ENCODE assay signal across 17 cellular contexts in the genomic region with DNA sequence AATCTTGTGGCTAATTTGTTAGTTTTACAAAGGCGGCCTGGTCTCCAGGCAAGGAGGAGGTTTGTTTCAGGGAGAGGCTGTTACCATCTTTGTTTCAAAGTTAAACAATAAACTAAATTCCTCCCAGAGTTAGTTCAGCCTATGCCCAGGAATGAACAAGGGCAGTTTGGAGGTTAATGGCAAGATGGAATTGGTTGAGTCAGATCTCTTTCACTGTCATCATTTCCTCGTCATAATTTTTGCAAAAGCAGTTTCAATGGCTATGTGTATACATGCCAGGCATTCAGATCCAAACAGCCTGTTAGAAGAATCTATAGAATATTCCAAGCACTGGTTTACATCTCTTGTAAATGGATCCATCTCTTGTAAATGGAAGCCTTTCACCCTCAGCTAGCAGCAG.
DNase-seq lines count a peak whose midpoint lies in the region; ATAC-seq and TF ChIP-seq lines count a peak whose summit lies in the region.
"Had no signal": no experiment of that assay in that cellular context is flagged by ENCODE, and none has a peak within 500 bp of the region (broad histone marks: within the 10 kb centered on the region; RNA-seq: fewer than 3 reads in every experiment).

No MANE protein-coding gene starts in this region.

- TF ChIP-seq CTCF in AG04450 (IDR thresholded peaks at IDR 0.05; ENCODE audit: low read depth, low read length), result no peak
- TF ChIP-seq CTCF in IMR-90 (conservative IDR thresholded peaks at IDR 0.05; ENCODE audit: low read depth, low read length), result no peak
- no peak for TF ChIP-seq CTCF in osteoblast (IDR thresholded peaks at IDR 0.05; ENCODE audit: extremely low read depth, low read depth, low read length)

- peak overlapping the region; percentile 77; the same call in 1 of the 2 replicates for H3K23ac ChIP-seq in IMR-90 (ENCODE audit: low read depth, low read length)

- in situ Hi-C loops in IMR-90 (cut with MboI; ENCODE audit: low sequenced_read_pairs), result no loop called here

- no peaks in the 10 kb centered on the region for H3K27me3 ChIP-seq in AG04450 (ENCODE audit: control insufficient read depth, insufficient read depth, low read length)
- H3K27me3 ChIP-seq in IMR-90 (ENCODE audit: control insufficient read depth, insufficient read depth, low read length), result no peaks in the 10 kb centered on the region
- H3K27me3 ChIP-seq in osteoblast (ENCODE audit: insufficient read depth, low read length), result no peaks in the 10 kb centered on the region

- intact Hi-C loops in IMR-90 (cut with micrococcal nuclease), result loop anchor here (2.0 kb wide), 1 partner anchor 38 kb away; no protein-coding TSS in a partner anchor
- intact Hi-C loops in activated CD4-positive, alpha-beta memory T cell treated with anti-CD3 and anti-CD28 coated beads for 36 hours (cut with micrococcal nuclease), result loop anchor here (5.0 kb wide), 1 partner anchor 67 kb away; a partner anchor contains a TSS

- CTCF ChIA-PET in AG04450 (lab: Charles Lee) (no interaction called here), IMR-90 (lab: Yijun Ruan, JAX) (interaction anchor here (0.7 kb wide), 1 partner anchor 170 kb away, joined by 3 read pairs; no protein-coding TSS in a partner anchor)
- CTCF ChIA-PET in activated CD4-positive, alpha-beta memory T cell treated with anti-CD3 and anti-CD28 coated beads for 36 hours (lab: Charles Lee), result no interaction called here

- peaks cover 8% of the 10 kb centered on the region for H3K4me1 ChIP-seq in IMR-90 (ENCODE audit: control insufficient read depth, insufficient read depth, low read length)
- H3K4me1 ChIP-seq in osteoblast (ENCODE audit: insufficient read depth, low read length), result peaks cover 15% of the 10 kb centered on the region

- H2AK9ac ChIP-seq in IMR-90 (replicated peaks; ENCODE audit: low read depth, low read length, poor library complexity), result no peak overlapping the region

- no peaks in the 10 kb centered on the region for H3K79me2 ChIP-seq in osteoblast (ENCODE audit: insufficient read depth, low read length)

- no peak overlapping the region; the same call in 2 of the 3 replicates for H2BK15ac ChIP-seq in IMR-90 (ENCODE audit: low read depth, low read length)

- peak overlapping the region; percentile 34; the same call in 1 of the 2 replicates for H3K18ac ChIP-seq in IMR-90 (ENCODE audit: low read depth, low read length)

- TF ChIP-seq POLR2A in IMR-90 (IDR thresholded peaks at IDR 0.05; ENCODE audit: low read depth, low read length), result no peak

- H3K4me3 ChIP-seq in AG04450 (ENCODE audit: low read depth, low read length) (no peak overlapping the region), IMR-90 (ENCODE audit: insufficient read depth, low read depth, low read length) (no peak overlapping the region), osteoblast (ENCODE audit: insufficient read depth, low read length) (no peak overlapping the region)
- H3K4me3 ChIP-seq: PC-9 had no signal

- H2AK5ac ChIP-seq in IMR-90 (ENCODE audit: low read depth, low read length), result no peak overlapping the region

- H4K8ac ChIP-seq in IMR-90 (ENCODE audit: low read depth in 2 of 2, low read length in 2 of 2), result peak overlapping the region in 1 of 2 experiments; percentile 49; a peak in 2 of 4 replicates

- H3K4me2 ChIP-seq in IMR-90 (ENCODE audit: low read depth, low read length) (no peak overlapping the region; the same call in 1 of the 2 replicates), osteoblast (ENCODE audit: insufficient read depth, low read length) (no peak overlapping the region)
- H3K4me2 ChIP-seq: PC-9 had no signal

- H3K9me3 ChIP-seq in AG04450 (ENCODE audit: control insufficient read depth, insufficient read depth, low read length), result no peaks in the 10 kb centered on the region; the same call in 1 of the 2 replicates
- no peaks in the 10 kb centered on the region for H3K9me3 ChIP-seq in IMR-90 (ENCODE audit: control insufficient read depth, insufficient read depth, low read length)
- H3K9me3 ChIP-seq in osteoblast (ENCODE audit: low read depth, low read length), result no peaks in the 10 kb centered on the region

- H3K56ac ChIP-seq in IMR-90 (ENCODE audit: extremely low read depth, insufficient read depth, low read length), result no peak overlapping the region

- H3K36me3 ChIP-seq in IMR-90 (ENCODE audit: control insufficient read depth, insufficient read depth, low read length), result peaks cover 35% of the 10 kb centered on the region
- peaks cover 25% of the 10 kb centered on the region for H3K36me3 ChIP-seq in osteoblast (ENCODE audit: insufficient read depth, low read length)

- no peak overlapping the region for H3K9ac ChIP-seq in IMR-90 (ENCODE audit: low read depth, low read length)
- H3K9ac ChIP-seq: KMS-11 had no signal

- peaks cover 12% of the 10 kb centered on the region for H3K9me1 ChIP-seq in IMR-90 (ENCODE audit: insufficient read depth, low read length)

- DNase-seq in AG04450 (ENCODE audit: low read depth, low spot score) (no peak), IMR-90 (peak; percentile 89), fibroblast of peridontal ligament (ENCODE audit: extremely low read depth) (peak; percentile 71), osteoblast (ENCODE audit: insufficient read length, low spot score, missing footprints) (no peak)
- no peak for DNase-seq in activated CD4-positive, alpha-beta memory T cell treated with anti-CD3 and anti-CD28 coated beads for 36 hours
- DNase-seq: DMS 273 treated with DMSO at 0.1 percent for 48 hours, GOT3, NCI-H1092, NCI-H146, NCI-H2081 treated with DMSO at 0.1 percent for 48 hours, NCI-H510A treated with DMSO at 0.1 percent for 48 hours, PC-9 had no signal

- peak overlapping the region; percentile 84 for H2BK120ac ChIP-seq in IMR-90 (ENCODE audit: low read depth, low read length)

- H2AFZ ChIP-seq in IMR-90 (replicated peaks; ENCODE audit: low read length, poor library complexity) (no peak overlapping the region), osteoblast (ENCODE audit: low read length) (no peak overlapping the region)
- H2AFZ ChIP-seq: PC-9 had no signal

- H3K14ac ChIP-seq in IMR-90 (replicated peaks; ENCODE audit: low read depth, low read length), result peak overlapping the region; percentile 71; the same call in 1 of the 2 replicates

- no peak overlapping the region for H3K4me3 Mint-ChIP-seq in activated CD4-positive, alpha-beta memory T cell treated with anti-CD3 and anti-CD28 coated beads for 36 hours
- no peak overlapping the region for H3K4me3 Mint-ChIP-seq in activated T-helper 17 cell treated with anti-CD3 and anti-CD28 coated beads, Interleukin-2, amount 50 U/mL, for 72 hours

- H3K79me1 ChIP-seq in IMR-90 (ENCODE audit: low read depth in 1 of 2, low read length in 2 of 2), result peaks cover 0 to 33% of the 10 kb centered on the region in 2 experiments; a peak in 3 of 4 replicates

- peaks cover 37% of the 10 kb centered on the region for H3K4me1 Mint-ChIP-seq in activated CD4-positive, alpha-beta memory T cell treated with anti-CD3 and anti-CD28 coated beads for 36 hours (ENCODE audit: low read depth)
- peaks cover 20% of the 10 kb centered on the region for H3K4me1 Mint-ChIP-seq in activated T-helper 17 cell treated with anti-CD3 and anti-CD28 coated beads, Interleukin-2, amount 50 U/mL, for 72 hours

- POLR2A ChIA-PET in AG04450 (lab: Yijun Ruan, JAX) (no interaction called here), IMR-90 (lab: Charles Lee; ENCODE audit: unreplicated experiment) (no interaction called here)
- POLR2A ChIA-PET in activated CD4-positive, alpha-beta memory T cell treated with anti-CD3 and anti-CD28 coated beads for 36 hours (lab: Charles Lee), result no interaction called here

- H3K27ac ChIP-seq in AG04450 (ENCODE audit: low read depth, low read length) (peak overlapping the region; percentile 75), IMR-90 (ENCODE audit: insufficient read depth, low read length) (peak overlapping the region; percentile 83; the same call in 1 of the 2 replicates), osteoblast (ENCODE audit: low read depth, low read length) (peak overlapping the region; percentile 61)
- H3K27ac ChIP-seq: C4-2B, PC-9 had no signal

- TF ChIP-seq RAD21 in IMR-90 (IDR thresholded peaks at IDR 0.05; ENCODE audit: low read length), result no peak

- H4K20me1 ChIP-seq in IMR-90 (ENCODE audit: insufficient read depth, low read length), result no peaks in the 10 kb centered on the region
- no peaks in the 10 kb centered on the region for H4K20me1 ChIP-seq in osteoblast (ENCODE audit: insufficient read depth, low read length)

- H3K9me3 Mint-ChIP-seq in activated CD4-positive, alpha-beta memory T cell treated with anti-CD3 and anti-CD28 coated beads for 36 hours, result no peaks in the 10 kb centered on the region
- H3K9me3 Mint-ChIP-seq in activated T-helper 17 cell treated with anti-CD3 and anti-CD28 coated beads, Interleukin-2, amount 50 U/mL, for 72 hours, result no peaks in the 10 kb centered on the region

- no CpG with 5 or more reads among the region's 2 CpGs for WGBS in IMR-90 (ENCODE audit: extremely low coverage in 2 of 2, insufficient read length in 1 of 2), 2 experiments

- H3K36me3 Mint-ChIP-seq in activated CD4-positive, alpha-beta memory T cell treated with anti-CD3 and anti-CD28 coated beads for 36 hours, result no peaks in the 10 kb centered on the region
- H3K36me3 Mint-ChIP-seq in activated T-helper 17 cell treated with anti-CD3 and anti-CD28 coated beads, Interleukin-2, amount 50 U/mL, for 72 hours (ENCODE audit: low read depth), result peaks cover 11% of the 10 kb centered on the region

- ATAC-seq in IMR-90 (ENCODE audit: low read depth), result peak; percentile 84
- ATAC-seq in HG02852 (IDR thresholded peaks at IDR 0.05; ENCODE audit: unreplicated experiment), result no peak
- no peak for ATAC-seq in activated T-helper 17 cell treated with anti-CD3 and anti-CD28 coated beads, Interleukin-2, amount 50 U/mL, for 72 hours (replicated peaks)
- ATAC-seq: HepG2 had no signal

- H4K91ac ChIP-seq in IMR-90 (ENCODE audit: insufficient read depth, low read depth, low read length), result peak overlapping the region; percentile 38; the same call in 1 of the 2 replicates

- no peaks in the 10 kb centered on the region for H3K27me3 Mint-ChIP-seq in activated CD4-positive, alpha-beta memory T cell treated with anti-CD3 and anti-CD28 coated beads for 36 hours
- H3K27me3 Mint-ChIP-seq in activated T-helper 17 cell treated with anti-CD3 and anti-CD28 coated beads, Interleukin-2, amount 50 U/mL, for 72 hours, result no peaks in the 10 kb centered on the region

- no TSS peak for BruUV-seq in IMR-90 (replicated peaks; lab: Mats Ljungman, UMichigan)

- H2BK5ac ChIP-seq in IMR-90 (ENCODE audit: low read depth, low read length, poor library complexity, severe bottlenecking), result peak overlapping the region; percentile 79

- H4K5ac ChIP-seq in IMR-90 (ENCODE audit: low read depth, low read length), result peak overlapping the region; percentile 78; the same call in 1 of the 2 replicates

- dilution Hi-C loops in IMR-90 (cut with HindIII; ENCODE audit: low sequenced_read_pairs, unreplicated experiment), result no loop called here

- peak overlapping the region; percentile 65; the same call in 1 of the 2 replicates for H2BK20ac ChIP-seq in IMR-90 (ENCODE audit: low read depth, low read length)

- H3K27ac Mint-ChIP-seq in activated CD4-positive, alpha-beta memory T cell treated with anti-CD3 and anti-CD28 coated beads for 36 hours, result no peak overlapping the region
- H3K27ac Mint-ChIP-seq in activated T-helper 17 cell treated with anti-CD3 and anti-CD28 coated beads, Interleukin-2, amount 50 U/mL, for 72 hours, result no peak overlapping the region

- H3K4ac ChIP-seq in IMR-90 (ENCODE audit: low read depth, low read length), result peak overlapping the region; percentile 81; the same call in 1 of the 2 replicates

Comparison
In these comparisons a context has a peak if more than half of its experiments do, and no peak if none do; other contexts are left out.
1. DNase-seq: peak in IMR-90 (single experiment) and fibroblast of peridontal ligament (single experiment); none in AG04450 (single experiment), osteoblast (single experiment) and activated CD4-positive, alpha-beta memory T cell treated with anti-CD3 and anti-CD28 coated beads for 36 hours (single experiment).
2. Peak in every context shown above with its lines, with median percentiles within 50 percentile points of each other: H3K27ac ChIP-seq.